In the genomic region with DNA sequence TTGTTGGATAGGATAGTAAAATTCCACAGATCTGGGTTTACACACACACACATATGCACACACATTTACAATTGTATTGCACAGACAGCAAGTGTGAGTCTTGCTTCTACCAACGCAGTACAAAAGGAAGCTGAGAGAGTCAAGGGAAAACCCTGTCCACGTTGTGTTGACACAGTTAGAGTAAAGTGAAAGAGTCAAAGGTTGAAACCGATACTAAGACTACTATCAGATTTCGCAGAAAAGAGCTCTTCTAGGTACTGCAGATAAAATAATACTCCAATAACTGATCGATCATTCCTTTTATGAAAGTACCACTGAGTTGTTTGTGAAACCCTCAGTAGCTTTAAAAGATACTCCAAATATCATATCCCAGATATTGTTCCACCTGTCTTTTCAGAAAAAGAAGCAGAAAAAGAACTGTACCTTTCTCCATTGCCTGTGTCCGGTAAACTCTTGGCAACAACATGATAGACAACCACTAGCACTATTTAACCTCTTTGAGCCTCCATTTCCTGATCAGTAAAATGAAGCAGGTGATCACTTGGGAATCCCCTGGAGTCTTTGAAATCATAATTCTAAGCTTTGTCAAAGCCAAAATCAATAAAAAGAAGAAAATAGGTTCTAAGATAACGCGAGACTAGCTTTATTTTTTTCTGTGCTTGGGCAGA, we compare ENCODE assay signal across 10 cellular contexts.
A peak's percentile ranks its signal among the peaks of the same experiment; 100 is the strongest.
DNase-seq lines count a peak whose midpoint lies in the region; ATAC-seq and TF ChIP-seq lines count a peak whose summit lies in the region.
"Had no signal": no experiment of that assay in that cellular context is flagged by ENCODE, and none has a peak within 500 bp of the region (broad histone marks: within the 10 kb centered on the region; RNA-seq: fewer than 3 reads in every experiment).

No MANE protein-coding gene starts in this region.

- no peaks in the 10 kb centered on the region for H3K27me3 ChIP-seq in mucosa of rectum (ENCODE audit: control insufficient read depth in 2 of 2, insufficient read depth in 2 of 2, low read length in 2 of 2)

- no TSS peak for BruUV-seq in OCI-LY7 (replicated peaks; lab: Mats Ljungman, UMichigan)

- H3K4me2 ChIP-seq in OCI-LY7 (ENCODE audit: low read length): no peak overlapping the region

- H3K9me3 ChIP-seq in mucosa of rectum (ENCODE audit: control insufficient read depth in 2 of 2, low read length in 2 of 2) (no peaks in the 10 kb centered on the region), OCI-LY7 (ENCODE audit: low read length) (no peaks in the 10 kb centered on the region)

- peak; percentile 33 for DNase-seq in DMS153 (lab: John Stamatoyannopoulos, UW)
- DNase-seq in DMS153 treated with DMSO at 0.1 percent for 48 hours (lab: John Stamatoyannopoulos, UW; ENCODE audit: unreplicated experiment): no peak
- no peak for DNase-seq in OCI-LY7 (ENCODE audit: low spot score)
- no peak for DNase-seq in NCI-H128 (lab: John Stamatoyannopoulos, UW; ENCODE audit: unreplicated experiment)
- DNase-seq in EL: no peak
- DNase-seq: stimulated activated CD4-positive, alpha-beta T cell treated with anti-CD3 and anti-CD28 coated beads, Interleukin-1b, Interleukin-23, amount 100 ng/mL, for 48 hours had no signal

- no peaks in the 10 kb centered on the region for H4K20me1 ChIP-seq in OCI-LY7 (ENCODE audit: insufficient read depth, low read length)

- no peaks in the 10 kb centered on the region for H3K9me2 ChIP-seq in OCI-LY7 (ENCODE audit: insufficient read depth, low read length)

- peak; percentile 98 for ATAC-seq in GM21529 (IDR thresholded peaks at IDR 0.05; ENCODE audit: unreplicated experiment)
- peak; percentile 98 for ATAC-seq in HG03565 (IDR thresholded peaks at IDR 0.05; ENCODE audit: unreplicated experiment)

- POLR2A ChIA-PET in OCI-LY7 (lab: Charles Lee): interaction anchor here (0.7 to 1.5 kb wide), 5 partner anchors 12 to 181 kb away, joined by 3 to 4 read pairs (median 3); no protein-coding TSS in a partner anchor

- H2AFZ ChIP-seq in OCI-LY7 (ENCODE audit: low read length): no peak overlapping the region

- TF ChIP-seq CTCF in OCI-LY7 (conservative IDR thresholded peaks at IDR 0.05; ENCODE audit: low read length): no peak

- H3K4me3 ChIP-seq in mucosa of rectum (ENCODE audit: low read length in 2 of 2) (peak overlapping the region; percentile 14 to 23), OCI-LY7 (ENCODE audit: low read depth, low read length, poor library complexity, severe bottlenecking) (no peak overlapping the region)

- peak overlapping the region; percentile 66 to 78 for H3K27ac ChIP-seq in mucosa of rectum (ENCODE audit: low read depth in 2 of 2, low read length in 2 of 2)
- no peak overlapping the region for H3K27ac ChIP-seq in OCI-LY7 (ENCODE audit: low read depth, low read length, poor library complexity, severe bottlenecking)
- H3K27ac ChIP-seq: 22Rv1 had no signal

- CTCF ChIA-PET in OCI-LY7 (lab: Charles Lee; ENCODE audit: unreplicated experiment): no interaction called here

- no peaks in the 10 kb centered on the region for H3K79me2 ChIP-seq in OCI-LY7 (ENCODE audit: insufficient read depth, low read depth, low read length)

- H3K9ac ChIP-seq in mucosa of rectum (ENCODE audit: low read depth in 1 of 2, low read length in 2 of 2): peak overlapping the region in 1 of 2 donors; percentile 38

- intact Hi-C loops in OCI-LY7 (cut with micrococcal nuclease; ENCODE audit: unreplicated experiment): no loop called here

- H3K4me1 ChIP-seq in mucosa of rectum (ENCODE audit: control insufficient read depth in 2 of 2, insufficient read depth in 2 of 2, low read length in 2 of 2): peaks cover 4 to 12% of the 10 kb centered on the region in 2 donors
- H3K4me1 ChIP-seq in OCI-LY7 (ENCODE audit: insufficient read depth, low read length, poor library complexity, severe bottlenecking): no peaks in the 10 kb centered on the region

- H3K36me3 ChIP-seq in mucosa of rectum (ENCODE audit: control insufficient read depth in 2 of 2, insufficient read depth in 2 of 2, low read length in 2 of 2) (no peaks in the 10 kb centered on the region), OCI-LY7 (ENCODE audit: insufficient read depth, low read length) (no peaks in the 10 kb centered on the region)
